8 cellular contexts compared by ENCODE assay signal in genomic region chr19:16457195-16457953, GRCh38. TPM values are rescaled to one million over a fixed set of nuclear protein-coding genes. Genes with fewer than 3 reads are reported as not detected.
DNase-seq lines count a peak whose midpoint lies in the region; ATAC-seq lines count a peak whose summit lies in the region.

No MANE protein-coding gene starts in this region.

- no peaks in the 10 kb centered on the region for H3K9me3 Mint-ChIP-seq in activated naive CD4-positive, alpha-beta T cell treated with anti-CD3 and anti-CD28 coated beads for 36 hours
- H3K9me3 Mint-ChIP-seq in activated naive CD4-positive, alpha-beta T cell treated with anti-CD3 and anti-CD28 coated beads, Interleukin-2, amount 10 ng/mL, durations not matched to agents 7 days and 5 days = no peaks in the 10 kb centered on the region

- ATAC-seq in GM21825 (IDR thresholded peaks at IDR 0.05; ENCODE audit: unreplicated experiment) = no peak

- CTCF ChIA-PET in activated naive CD4-positive, alpha-beta T cell treated with anti-CD3 and anti-CD28 coated beads for 36 hours (lab: Charles Lee) = interaction anchor here (0.6 kb wide), 1 partner anchor 74 kb away, joined by 3 read pairs; no protein-coding TSS in a partner anchor
- CTCF ChIA-PET in activated naive CD4-positive, alpha-beta T cell treated with anti-CD3 and anti-CD28 coated beads, Interleukin-2, amount 10 ng/mL, durations not matched to agents 7 days and 5 days (lab: Charles Lee) = no interaction called here

- no peak overlapping the region for H3K4me3 Mint-ChIP-seq in activated naive CD4-positive, alpha-beta T cell treated with anti-CD3 and anti-CD28 coated beads for 36 hours
- no peak overlapping the region for H3K4me3 Mint-ChIP-seq in activated naive CD4-positive, alpha-beta T cell treated with anti-CD3 and anti-CD28 coated beads, Interleukin-2, amount 10 ng/mL, durations not matched to agents 7 days and 5 days

- H3K36me3 Mint-ChIP-seq in activated naive CD4-positive, alpha-beta T cell treated with anti-CD3 and anti-CD28 coated beads for 36 hours (ENCODE audit: low read depth) = no peaks in the 10 kb centered on the region
- H3K36me3 Mint-ChIP-seq in activated naive CD4-positive, alpha-beta T cell treated with anti-CD3 and anti-CD28 coated beads, Interleukin-2, amount 10 ng/mL, durations not matched to agents 7 days and 5 days = peaks cover 2% of the 10 kb centered on the region

- intact Hi-C loops in activated naive CD4-positive, alpha-beta T cell treated with anti-CD3 and anti-CD28 coated beads for 36 hours (cut with micrococcal nuclease) = no loop called here

- DNase-seq in activated naive CD4-positive, alpha-beta T cell treated with anti-CD3 and anti-CD28 coated beads for 36 hours = peak; percentile 24
- DNase-seq in activated naive CD4-positive, alpha-beta T cell treated with anti-CD3 and anti-CD28 coated beads, Interleukin-2, amount 10 ng/mL, durations not matched to agents 7 days and 5 days = no peak
- peak; percentile 60 for DNase-seq in UCSD-AML1 (lab: John Stamatoyannopoulos, UW; ENCODE audit: unreplicated experiment)
- DNase-seq in glomerular visceral epithelial cell (ENCODE audit: extremely low spot score) = peak; percentile 96
- DNase-seq in renal cortical epithelial cell (ENCODE audit: low read depth) = peak; percentile 69
- DNase-seq in NCI-H345 (lab: John Stamatoyannopoulos, UW) = no peak
- no peak for DNase-seq in pons (ENCODE audit: low spot score)

- H3K27me3 Mint-ChIP-seq in activated naive CD4-positive, alpha-beta T cell treated with anti-CD3 and anti-CD28 coated beads for 36 hours (ENCODE audit: low read depth) = no peaks in the 10 kb centered on the region
- H3K27me3 Mint-ChIP-seq in activated naive CD4-positive, alpha-beta T cell treated with anti-CD3 and anti-CD28 coated beads, Interleukin-2, amount 10 ng/mL, durations not matched to agents 7 days and 5 days = no peaks in the 10 kb centered on the region

- peaks cover 42% of the 10 kb centered on the region for H3K4me1 Mint-ChIP-seq in activated naive CD4-positive, alpha-beta T cell treated with anti-CD3 and anti-CD28 coated beads for 36 hours (ENCODE audit: low read depth)
- peaks cover 25% of the 10 kb centered on the region for H3K4me1 Mint-ChIP-seq in activated naive CD4-positive, alpha-beta T cell treated with anti-CD3 and anti-CD28 coated beads, Interleukin-2, amount 10 ng/mL, durations not matched to agents 7 days and 5 days

- no peak overlapping the region for H3K27ac Mint-ChIP-seq in activated naive CD4-positive, alpha-beta T cell treated with anti-CD3 and anti-CD28 coated beads for 36 hours
- no peak overlapping the region for H3K27ac Mint-ChIP-seq in activated naive CD4-positive, alpha-beta T cell treated with anti-CD3 and anti-CD28 coated beads, Interleukin-2, amount 10 ng/mL, durations not matched to agents 7 days and 5 days

RNA-seq across cellular contexts. Expression of gene EPS15L1, which starts 14.4 kb away (rescaled TPM):
- 10 to 100 TPM; 17.3 to 21.0 TPM for total RNA-seq in activated naive CD4-positive, alpha-beta T cell treated with anti-CD3 and anti-CD28 coated beads for 36 hours
- 4.0 and 13.3 TPM in 2 replicates for total RNA-seq in renal cortical epithelial cell

RNA-seq across cellular contexts. Expression of gene CALR3, which starts 38.6 kb away (rescaled TPM):
- total RNA-seq in activated naive CD4-positive, alpha-beta T cell treated with anti-CD3 and anti-CD28 coated beads for 36 hours = not detected
- total RNA-seq in renal cortical epithelial cell = not detected in 2 replicates

RNA-seq across cellular contexts. Expression of gene C19orf44, which starts 38.8 kb away (rescaled TPM):
- 1 to 10 TPM; 2.1 to 2.6 TPM for total RNA-seq in activated naive CD4-positive, alpha-beta T cell treated with anti-CD3 and anti-CD28 coated beads for 36 hours
- total RNA-seq in renal cortical epithelial cell = 2.8 and 11.3 TPM in 2 replicates

Comparison
In these comparisons a context has a peak if more than half of its experiments do, and no peak if none do; other contexts are left out.
1. DNase-seq: peak in activated naive CD4-positive, alpha-beta T cell treated with anti-CD3 and anti-CD28 coated beads for 36 hours (single experiment), UCSD-AML1 (single experiment), glomerular visceral epithelial cell (single experiment) and renal cortical epithelial cell (single experiment); none in activated naive CD4-positive, alpha-beta T cell treated with anti-CD3 and anti-CD28 coated beads, Interleukin-2, amount 10 ng/mL, durations not matched to agents 7 days and 5 days (single experiment), NCI-H345 (single experiment) and pons (single experiment).